ENCODE assay signal across 1 cellular context in genomic region chr12:124861898-124862676, GRCh38.
TF ChIP-seq lines count a peak whose summit lies in the region.

No MANE protein-coding gene starts in this region.

TF ChIP-seq in GM12878, 131 proteins besides CTCF, POLR2A, EP300 and RAD21 (continued from another document):
- TF ChIP-seq PRDM15 (CRISPR knock-in tag; IDR thresholded peaks at IDR 0.05), result no peak
- TF ChIP-seq ATF7 (IDR thresholded peaks at IDR 0.05; ENCODE audit: low read depth), result no peak
- no peak for TF ChIP-seq ZBTB11 (CRISPR knock-in tag; IDR thresholded peaks at IDR 0.05)
- TF ChIP-seq ZNF24 (IDR thresholded peaks at IDR 0.05), result peak; percentile 95
- TF ChIP-seq ATF3 (IDR thresholded peaks at IDR 0.05; ENCODE audit: borderline replicate concordance, extremely low read depth, low read depth, low read length), result no peak
- no peak; the same call in none of the 2 replicates for TF ChIP-seq MXI1 (IDR thresholded peaks at IDR 0.05; ENCODE audit: low read depth, low read length)
